Comparison of ENCODE assay signal across 19 cellular contexts in the genomic region with DNA sequence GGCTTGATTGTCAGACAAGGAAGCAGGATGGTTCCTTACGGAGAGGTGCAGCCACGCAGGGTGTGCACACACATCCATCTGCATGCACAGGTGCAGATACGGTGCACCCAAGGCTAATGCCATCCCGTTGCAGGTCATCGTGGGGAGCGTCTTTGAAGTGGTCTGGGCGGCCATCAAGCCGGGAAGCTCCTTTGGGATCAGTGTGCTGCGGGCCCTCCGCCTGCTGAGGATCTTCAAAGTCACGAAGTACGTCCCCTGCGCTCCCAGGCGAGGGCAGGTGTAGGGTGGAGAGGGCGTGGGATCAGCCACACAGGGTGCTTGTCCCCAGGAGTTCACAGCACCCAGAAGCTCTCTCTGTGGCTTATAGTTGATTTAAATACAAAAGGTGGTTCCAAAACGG.
A peak's percentile ranks its signal among the peaks of the same experiment; 100 is the strongest.
DNase-seq lines count a peak whose midpoint lies in the region; ATAC-seq and TF ChIP-seq lines count a peak whose summit lies in the region.
"Had no signal": no experiment of that assay in that cellular context is flagged by ENCODE, and none has a peak within 500 bp of the region (broad histone marks: within the 10 kb centered on the region; RNA-seq: fewer than 3 reads in every experiment).

No MANE protein-coding gene starts in this region.

- H3K4me2 ChIP-seq in trophoblast cell (ENCODE audit: low read length) = no peak overlapping the region
- H3K4me2 ChIP-seq: A549, BLaER1 had no signal

- no peak overlapping the region for H2AFZ ChIP-seq in trophoblast cell (ENCODE audit: insufficient read depth, low read length, poor library complexity)

- TF ChIP-seq EP300 in esophagus muscularis mucosa (IDR thresholded peaks at IDR 0.05) = no peak

- no peak overlapping the region for H2AK5ac ChIP-seq in trophoblast cell (ENCODE audit: low read length)

- no peak overlapping the region for H3K18ac ChIP-seq in trophoblast cell (ENCODE audit: low read length)

- H3K9me3 ChIP-seq in esophagus muscularis mucosa (peaks cover 0 to 7% (median 0%) of the 10 kb centered on the region in 4 donors), trophoblast cell (ENCODE audit: insufficient read depth, low read depth, low read length) (peaks cover 44% of the 10 kb centered on the region)
- H3K9me3 ChIP-seq: A549, BLaER1 had no signal

- H3K4me1 ChIP-seq in esophagus muscularis mucosa (no peaks in the 10 kb centered on the region), trophoblast cell (ENCODE audit: control insufficient read depth in 1 of 2, insufficient read depth in 2 of 2, low read length in 2 of 2) (no peaks in the 10 kb centered on the region)

- no peaks in the 10 kb centered on the region for H3K36me3 Mint-ChIP-seq in activated CD4-positive, alpha-beta T cell treated with anti-CD3 and anti-CD28 coated beads, Interleukin-2, amount 10 ng/mL, durations not matched to agents 24 days and 14 days (ENCODE audit: low read depth)
- no peaks in the 10 kb centered on the region for H3K36me3 Mint-ChIP-seq in activated CD4-positive, alpha-beta T cell treated with anti-CD3 and anti-CD28 coated beads, Interleukin-2, amount 10 ng/mL, durations not matched to agents 7 days and 5 days (ENCODE audit: low read depth)
- H3K36me3 Mint-ChIP-seq: CD14-positive monocyte; CD4-positive, alpha-beta memory T cell had no signal

- H3K4ac ChIP-seq in trophoblast cell (ENCODE audit: low read depth, low read length) = no peak overlapping the region

- peaks cover 2% of the 10 kb centered on the region for H3K27me3 Mint-ChIP-seq in activated CD4-positive, alpha-beta T cell treated with anti-CD3 and anti-CD28 coated beads, Interleukin-2, amount 10 ng/mL, durations not matched to agents 24 days and 14 days
- H3K27me3 Mint-ChIP-seq in activated CD4-positive, alpha-beta T cell treated with anti-CD3 and anti-CD28 coated beads, Interleukin-2, amount 10 ng/mL, durations not matched to agents 7 days and 5 days = peaks cover 6% of the 10 kb centered on the region

- POLR2A ChIA-PET in activated CD4-positive, alpha-beta T cell treated with anti-CD3 and anti-CD28 coated beads, Interleukin-2, amount 10 ng/mL, durations not matched to agents 7 days and 5 days (lab: Charles Lee) = no interaction called here

- H2BK120ac ChIP-seq in trophoblast cell (ENCODE audit: insufficient read depth, low read length, poor library complexity) = no peak overlapping the region

- DNase-seq in activated CD4-positive, alpha-beta T cell treated with anti-CD3 and anti-CD28 coated beads, Interleukin-2, amount 10 ng/mL, durations not matched to agents 24 days and 14 days = peak; percentile 48
- DNase-seq in activated CD4-positive, alpha-beta T cell treated with anti-CD3 and anti-CD28 coated beads, Interleukin-2, amount 10 ng/mL, durations not matched to agents 7 days and 5 days = no peak
- DNase-seq in GM13976 (ENCODE audit: low spot score) (peak; percentile 3), esophagus muscularis mucosa (ENCODE audit: extremely low spot score) (peak; percentile 68), trophoblast cell (no peak), SK-N-DZ (ENCODE audit: low spot score) (no peak), hippocampal formation (lab: John Stamatoyannopoulos, UW) (no peak)
- DNase-seq: CD4-positive, alpha-beta memory T cell; DMS153; DMS79; GDM1; GOT3; H9 had no signal

- in situ Hi-C loops in GM13976 (cut with MboI; ENCODE audit: low sequenced_read_pairs, unreplicated experiment) = no loop called here

- intact Hi-C loops in activated CD4-positive, alpha-beta T cell treated with anti-CD3 and anti-CD28 coated beads, Interleukin-2, amount 10 ng/mL, durations not matched to agents 24 days and 14 days (cut with micrococcal nuclease) = no loop called here
- intact Hi-C loops in esophagus muscularis mucosa (cut with DNase I) = no loop called here

- H3K9me3 Mint-ChIP-seq in activated CD4-positive, alpha-beta T cell treated with anti-CD3 and anti-CD28 coated beads, Interleukin-2, amount 10 ng/mL, durations not matched to agents 24 days and 14 days = no peaks in the 10 kb centered on the region
- no peaks in the 10 kb centered on the region for H3K9me3 Mint-ChIP-seq in activated CD4-positive, alpha-beta T cell treated with anti-CD3 and anti-CD28 coated beads, Interleukin-2, amount 10 ng/mL, durations not matched to agents 7 days and 5 days

- H3K27ac ChIP-seq in esophagus muscularis mucosa (replicated peaks in 1 of 4) (no peak overlapping the region), trophoblast cell (ENCODE audit: low read depth, low read length) (no peak overlapping the region)
- H3K27ac ChIP-seq: 22Rv1, A549, BLaER1, HL-60 had no signal

- H4K91ac ChIP-seq in trophoblast cell (ENCODE audit: low read depth, low read length) = no peak overlapping the region

- WGBS in esophagus muscularis mucosa = 87% methylated on average over 13 of the region's 16 CpGs
- WGBS in trophoblast cell (ENCODE audit: extremely low coverage, insufficient coverage, insufficient read length) = no CpG with 5 or more reads among the region's 16 CpGs

- H3K23ac ChIP-seq in trophoblast cell (ENCODE audit: low read length) = no peak overlapping the region

- CTCF ChIA-PET in activated CD4-positive, alpha-beta T cell treated with anti-CD3 and anti-CD28 coated beads, Interleukin-2, amount 10 ng/mL, durations not matched to agents 7 days and 5 days (lab: Charles Lee) = no interaction called here

- H3K36me3 ChIP-seq in esophagus muscularis mucosa (no peaks in the 10 kb centered on the region), trophoblast cell (ENCODE audit: control insufficient read depth in 1 of 2, insufficient read depth in 2 of 2, low read length in 2 of 2) (no peaks in the 10 kb centered on the region)
- H3K36me3 ChIP-seq: BLaER1 had no signal

- no peaks in the 10 kb centered on the region for H3K4me1 Mint-ChIP-seq in activated CD4-positive, alpha-beta T cell treated with anti-CD3 and anti-CD28 coated beads, Interleukin-2, amount 10 ng/mL, durations not matched to agents 24 days and 14 days
- no peaks in the 10 kb centered on the region for H3K4me1 Mint-ChIP-seq in activated CD4-positive, alpha-beta T cell treated with anti-CD3 and anti-CD28 coated beads, Interleukin-2, amount 10 ng/mL, durations not matched to agents 7 days and 5 days
- H3K4me1 Mint-ChIP-seq: CD14-positive monocyte, H9 had no signal

- H3K79me2 ChIP-seq in trophoblast cell (ENCODE audit: control insufficient read depth, insufficient read depth, low read length, poor library complexity) = no peaks in the 10 kb centered on the region

- H3K14ac ChIP-seq in trophoblast cell (ENCODE audit: low read length) = no peak overlapping the region

- H3K27ac Mint-ChIP-seq in activated CD4-positive, alpha-beta T cell treated with anti-CD3 and anti-CD28 coated beads, Interleukin-2, amount 10 ng/mL, durations not matched to agents 24 days and 14 days = no peak overlapping the region
- no peak overlapping the region for H3K27ac Mint-ChIP-seq in activated CD4-positive, alpha-beta T cell treated with anti-CD3 and anti-CD28 coated beads, Interleukin-2, amount 10 ng/mL, durations not matched to agents 7 days and 5 days
- H3K27ac Mint-ChIP-seq: CD14-positive monocyte; CD4-positive, alpha-beta memory T cell had no signal

- no peak overlapping the region for H3K9ac ChIP-seq in trophoblast cell (ENCODE audit: low read length)
- H3K9ac ChIP-seq: BLaER1 had no signal

- no peak overlapping the region for H2BK12ac ChIP-seq in trophoblast cell (ENCODE audit: low read length)

- H3K4me3 ChIP-seq in esophagus muscularis mucosa (no peak overlapping the region), trophoblast cell (ENCODE audit: low read depth, low read length) (peak overlapping the region; percentile 38)
- H3K4me3 ChIP-seq: A549, BLaER1 had no signal

- H4K12ac ChIP-seq in trophoblast cell (ENCODE audit: low read depth, low read length) = no peak overlapping the region

- no peak for TF ChIP-seq POLR2A in esophagus muscularis mucosa (IDR thresholded peaks at IDR 0.05; ENCODE audit: low read depth)

- ATAC-seq in HG02798 (IDR thresholded peaks at IDR 0.05; ENCODE audit: poor library complexity, unreplicated experiment) = no peak
- ATAC-seq: A549 had no signal

- no peak overlapping the region for H2BK5ac ChIP-seq in trophoblast cell (ENCODE audit: low read depth, low read length, poor library complexity)

- no peak for TF ChIP-seq CTCF in GM13976 (IDR thresholded peaks at IDR 0.05; ENCODE audit: borderline replicate concordance, control extremely low read depth, extremely low read depth, insufficient read depth, missing control alignments)
- no peak for TF ChIP-seq CTCF in esophagus muscularis mucosa (IDR thresholded peaks at IDR 0.05)

- H4K8ac ChIP-seq in trophoblast cell (ENCODE audit: low read depth, low read length) = no peak overlapping the region

- H3K79me1 ChIP-seq in trophoblast cell (ENCODE audit: low read length) = no peaks in the 10 kb centered on the region

- H3K4me3 Mint-ChIP-seq in activated CD4-positive, alpha-beta T cell treated with anti-CD3 and anti-CD28 coated beads, Interleukin-2, amount 10 ng/mL, durations not matched to agents 24 days and 14 days = no peak overlapping the region
- H3K4me3 Mint-ChIP-seq in activated CD4-positive, alpha-beta T cell treated with anti-CD3 and anti-CD28 coated beads, Interleukin-2, amount 10 ng/mL, durations not matched to agents 7 days and 5 days = no peak overlapping the region
- H3K4me3 Mint-ChIP-seq: CD14-positive monocyte; CD4-positive, alpha-beta memory T cell; H9 had no signal

- H3K27me3 ChIP-seq in esophagus muscularis mucosa (peaks cover 0 to 39% (median 0%) of the 10 kb centered on the region in 4 donors), trophoblast cell (ENCODE audit: insufficient read depth, low read length) (no peaks in the 10 kb centered on the region)
- H3K27me3 ChIP-seq: BLaER1 had no signal

Comparison
In these comparisons a context has a peak if more than half of its experiments do, and no peak if none do; other contexts are left out.
1. DNase-seq: peak in activated CD4-positive, alpha-beta T cell treated with anti-CD3 and anti-CD28 coated beads, Interleukin-2, amount 10 ng/mL, durations not matched to agents 24 days and 14 days (single experiment), GM13976 (single experiment) and esophagus muscularis mucosa (single experiment); none in activated CD4-positive, alpha-beta T cell treated with anti-CD3 and anti-CD28 coated beads, Interleukin-2, amount 10 ng/mL, durations not matched to agents 7 days and 5 days (single experiment), trophoblast cell (0 of 2), SK-N-DZ (single experiment) and hippocampal formation (0 of 2).